10 cellular contexts compared by ENCODE assay signal in the genomic region with DNA sequence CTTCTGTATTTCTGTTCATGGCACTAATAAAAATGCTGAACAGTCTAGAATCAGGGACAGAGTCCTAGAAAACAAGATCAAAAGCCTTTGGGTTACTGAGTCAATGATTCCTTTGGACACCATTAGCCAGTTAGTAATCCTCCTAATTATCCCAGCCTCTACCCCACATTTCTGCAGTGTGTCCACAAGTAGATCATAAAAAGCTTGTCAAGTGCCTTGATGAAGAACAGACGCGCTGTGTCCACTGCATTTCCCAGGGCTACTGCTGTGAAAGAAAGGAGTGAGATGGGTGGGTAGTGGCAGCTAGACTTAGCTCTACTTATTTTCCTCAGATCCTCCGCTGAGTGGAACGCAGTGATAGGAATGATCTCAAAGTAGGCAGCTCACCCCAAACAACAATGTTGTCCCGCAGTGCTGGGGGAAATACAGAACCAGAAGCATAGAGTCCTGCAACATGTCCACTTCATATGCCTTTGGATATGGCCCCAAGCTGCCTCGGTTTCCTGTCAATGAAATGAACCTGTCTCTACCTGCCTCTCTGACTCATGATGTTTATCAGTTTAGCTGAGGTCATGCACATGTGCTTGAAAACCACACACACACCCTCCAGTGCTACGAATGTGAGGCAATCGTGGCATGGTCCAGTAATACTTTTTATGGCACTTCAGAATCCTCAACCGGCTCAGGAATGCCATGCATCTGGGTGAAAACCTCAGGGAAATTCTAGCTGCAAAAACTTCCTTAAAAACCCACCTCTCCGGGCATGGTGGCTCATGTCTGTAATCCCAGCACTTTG.
DNase-seq lines count a peak whose midpoint lies in the region; ATAC-seq, FAIRE-seq and TF ChIP-seq lines count a peak whose summit lies in the region.
"Had no signal": no experiment of that assay in that cellular context is flagged by ENCODE, and none has a peak within 500 bp of the region (broad histone marks: within the 10 kb centered on the region; RNA-seq: fewer than 3 reads in every experiment).

No MANE protein-coding gene starts in this region.

- no peak overlapping the region for H3K27ac ChIP-seq in PC-3 (ENCODE audit: low read length)
- peak overlapping the region in 1 of 2 donors; percentile 43 for H3K27ac ChIP-seq in small intestine (ENCODE audit: low read depth in 1 of 2, low read length in 1 of 2)
- H3K27ac ChIP-seq in ovary = no peak overlapping the region
- H3K27ac ChIP-seq in endodermal cell (ENCODE audit: low read depth, low read length) = no peak overlapping the region
- H3K27ac ChIP-seq: VCaP had no signal

- TF ChIP-seq POLR2A in ovary (IDR thresholded peaks at IDR 0.05) = no peak

- H3K9me2 ChIP-seq in PC-3 (replicated peaks; ENCODE audit: low read length) = no peaks in the 10 kb centered on the region

- H3K27me3 Mint-ChIP-seq in endodermal cell (ENCODE audit: insufficient read depth) = peaks cover 2% of the 10 kb centered on the region

- H3K79me2 ChIP-seq in PC-3 (ENCODE audit: low read length) = no peaks in the 10 kb centered on the region

- H4K20me1 ChIP-seq in PC-3 (ENCODE audit: low read length) = no peaks in the 10 kb centered on the region

- whole genome bisulfite sequencing in small intestine, 3 donors = 61 to 74% (median 71%) methylated on average over 10 of the region's 10 CpGs
- WGBS in ovary, 3 donors = 78 to 92% (median 89%) methylated on average over 10 of the region's 10 CpGs
- WGBS in endodermal cell (ENCODE audit: insufficient coverage in 1 of 2, insufficient read length in 1 of 2), 2 experiments = 94 to 100% methylated on average over 7 to 10 of the region's 10 CpGs

- H3K9me3 ChIP-seq in PC-3 (ENCODE audit: low read length) = no peaks in the 10 kb centered on the region
- no peaks in the 10 kb centered on the region for H3K9me3 ChIP-seq in small intestine (ENCODE audit: control insufficient read depth, low read depth)
- H3K9me3 ChIP-seq in ovary = no peaks in the 10 kb centered on the region
- H3K9me3 ChIP-seq in endodermal cell (ENCODE audit: control insufficient read depth, low read length) = peaks cover 6% of the 10 kb centered on the region

- TF ChIP-seq CTCF in PC-3 (conservative IDR thresholded peaks at IDR 0.05; ENCODE audit: low read depth, low read length) (no peak), ovary (IDR thresholded peaks at IDR 0.05) (no peak), endodermal cell (conservative IDR thresholded peaks at IDR 0.05) (no peak)

- no peaks in the 10 kb centered on the region for H3K36me3 Mint-ChIP-seq in endodermal cell (ENCODE audit: low read depth)

- H3K4me3 Mint-ChIP-seq in endodermal cell = no peak overlapping the region

- H3K4me3 ChIP-seq in PC-3 (ENCODE audit: low read length) (no peak overlapping the region), small intestine (ENCODE audit: low read depth in 1 of 2, low read length in 2 of 2) (no peak overlapping the region), ovary (no peak overlapping the region), endodermal cell (ENCODE audit: low read length) (no peak overlapping the region)

- BruUV-seq in PC-3 (replicated peaks; lab: Mats Ljungman, UMichigan) = no TSS peak

- peaks cover 24% of the 10 kb centered on the region for H3K4me1 ChIP-seq in PC-3 (ENCODE audit: insufficient read depth, low read length)
- no peaks in the 10 kb centered on the region for H3K4me1 ChIP-seq in small intestine (ENCODE audit: control insufficient read depth in 2 of 2, insufficient read depth in 1 of 2, low read depth in 1 of 2, low read length in 1 of 2)
- H3K4me1 ChIP-seq in ovary (ENCODE audit: insufficient read depth) = peaks cover 10% of the 10 kb centered on the region
- no peaks in the 10 kb centered on the region for H3K4me1 ChIP-seq in endodermal cell (ENCODE audit: control insufficient read depth, insufficient read depth, low read length)

- H3K4me2 ChIP-seq in PC-3 (ENCODE audit: low read length) = 0 out of 2 replicates have a peak overlapping the region, but pooled peaks have one; percentile 25

- peak; percentile 84 for DNase-seq in GM04503 (ENCODE audit: low read depth)
- peak; percentile 85 for DNase-seq in PC-3
- DNase-seq in glomerular visceral epithelial cell (ENCODE audit: extremely low spot score) = peak; percentile 96
- DNase-seq in small intestine = peak; percentile 83
- no peak for DNase-seq in ovary
- DNase-seq in retina = no peak
- DNase-seq in endodermal cell = no peak
- DNase-seq: activated gamma-delta T cell treated with Interleukin-2 at 50 U/mL for 16 hours had no signal

- H3K9me3 Mint-ChIP-seq in endodermal cell = peaks cover 23% of the 10 kb centered on the region

- no peaks in the 10 kb centered on the region for H3F3A ChIP-seq in PC-3 (ENCODE audit: low read length, unreplicated experiment)

- POLR2A ChIA-PET in PC-3 (lab: Charles Lee; ENCODE audit: unreplicated experiment) = no interaction called here

- CTCF ChIA-PET in PC-3 (lab: Charles Lee) = no interaction called here

- H3K4me1 Mint-ChIP-seq in endodermal cell = peaks cover 3% of the 10 kb centered on the region

- no peaks in the 10 kb centered on the region for H3K36me3 ChIP-seq in PC-3 (ENCODE audit: low read depth, low read length)
- no peaks in the 10 kb centered on the region for H3K36me3 ChIP-seq in small intestine (ENCODE audit: control insufficient read depth in 2 of 2, insufficient read depth in 2 of 2, low read length in 2 of 2)
- no peaks in the 10 kb centered on the region for H3K36me3 ChIP-seq in ovary
- H3K36me3 ChIP-seq in endodermal cell (ENCODE audit: control insufficient read depth, insufficient read depth, low read length) = no peaks in the 10 kb centered on the region

- no peak overlapping the region for H3K27ac Mint-ChIP-seq in endodermal cell

- no peak for TF ChIP-seq EP300 in ovary (IDR thresholded peaks at IDR 0.05)

- FAIRE-seq in small intestine (lab: Jason Lieb, UNC) = no peak

- H3K9ac ChIP-seq in PC-3 (ENCODE audit: low read length) = no peak overlapping the region
- no peak overlapping the region for H3K9ac ChIP-seq in endodermal cell (ENCODE audit: extremely low read depth, low read length, poor library complexity, severe bottlenecking)

- H3K27me3 ChIP-seq in PC-3 (ENCODE audit: low read length) (no peaks in the 10 kb centered on the region), small intestine (ENCODE audit: control insufficient read depth in 2 of 2, insufficient read depth in 2 of 2, low read length in 2 of 2) (no peaks in the 10 kb centered on the region), ovary (no peaks in the 10 kb centered on the region), endodermal cell (ENCODE audit: control insufficient read depth, insufficient read depth, low read length, poor library complexity, severe bottlenecking) (no peaks in the 10 kb centered on the region)

- no peak overlapping the region for H2AFZ ChIP-seq in PC-3 (ENCODE audit: low read length)

- ATAC-seq in PC-3 = peak; percentile 62
- ATAC-seq in GM19395 (IDR thresholded peaks at IDR 0.05; ENCODE audit: unreplicated experiment) = no peak

- intact Hi-C loops in PC-3 (cut with micrococcal nuclease) = loop anchor here (10.0 kb wide), 1 partner anchor 124 kb away; no protein-coding TSS in a partner anchor
- intact Hi-C loops in ovary (cut with DNase I) = no loop called here

Comparison
In these comparisons a context has a peak if more than half of its experiments do, and no peak if none do; other contexts are left out.
1. DNase-seq: peak in GM04503 (single experiment), PC-3 (single experiment), glomerular visceral epithelial cell (single experiment) and small intestine (single experiment); none in ovary (0 of 5), retina (single experiment) and endodermal cell (single experiment).